ENCODE assay signal across 1 cellular context in genomic region chr1:200737647-200738296, GRCh38.
TF ChIP-seq lines count a peak whose summit lies in the region.

No MANE protein-coding gene starts in this region.

TF ChIP-seq in liver, 16 proteins besides CTCF, POLR2A, EP300 and RAD21 (continued from another document):
- no peak for TF ChIP-seq REST (IDR thresholded peaks at IDR 0.05)
- TF ChIP-seq SP1 (IDR thresholded peaks at IDR 0.05) = no peak
- no peak for TF ChIP-seq FOXA1 (IDR thresholded peaks at IDR 0.05)
- TF ChIP-seq GABPA (IDR thresholded peaks at IDR 0.05 in 1 of 2, conservative IDR thresholded peaks at IDR 0.05 in 1 of 2) = no peak
- TF ChIP-seq FOXA2 (IDR thresholded peaks at IDR 0.05) = no peak
- no peak for TF ChIP-seq HNF4G (IDR thresholded peaks at IDR 0.05)
